Comparison of ENCODE assay signal across 11 cellular contexts in genomic region chr12:2244013-2244861, GRCh38.
DNase-seq lines count a peak whose midpoint lies in the region; ATAC-seq and TF ChIP-seq lines count a peak whose summit lies in the region.
"Had no signal": no experiment of that assay in that cellular context is flagged by ENCODE, and none has a peak within 500 bp of the region (broad histone marks: within the 10 kb centered on the region; RNA-seq: fewer than 3 reads in every experiment).

No MANE protein-coding gene starts in this region.

- DNase-seq in cardiac muscle cell (ENCODE audit: low read depth in 1 of 2, low spot score in 1 of 2) (peak; percentile 76 to 84), Right ventricle myocardium inferior (ENCODE audit: missing footprints) (no peak), astrocyte of the spinal cord (ENCODE audit: low read depth, low spot score) (peak; percentile 99), kidney epithelial cell (ENCODE audit: low read depth) (peak; percentile 86), aorta (peak; percentile 71 to 88), left lobe of liver (ENCODE audit: low spot score) (no peak)
- no peak for DNase-seq in activated CD4-positive, alpha-beta T cell treated with anti-CD3 and anti-CD28 coated beads for 48 hours
- DNase-seq: BE2C, colonic mucosa, thyroid gland had no signal

- WGBS in aorta, 2 donors = 13 to 14% methylated on average over 8 of the region's 8 CpGs

- H3K36me3 ChIP-seq in cardiac muscle cell (no peaks in the 10 kb centered on the region), kidney epithelial cell (ENCODE audit: control insufficient read depth, insufficient read depth, low read length) (no peaks in the 10 kb centered on the region), aorta (ENCODE audit: control insufficient read depth in 1 of 2, insufficient read depth in 2 of 2, low read length in 1 of 2) (no peaks in the 10 kb centered on the region)
- H3K36me3 ChIP-seq: BE2C, colonic mucosa, thyroid gland had no signal

- intact Hi-C loops in Right ventricle myocardium inferior (cut with DNase I) (no loop called here), aorta (cut with DNase I) (no loop called here)

- H3K27me3 ChIP-seq in cardiac muscle cell (no peaks in the 10 kb centered on the region), kidney epithelial cell (ENCODE audit: control insufficient read depth, insufficient read depth, low read length) (peaks cover 3% of the 10 kb centered on the region), aorta (ENCODE audit: control insufficient read depth in 1 of 2, insufficient read depth in 2 of 2, low read length in 1 of 2) (no peaks in the 10 kb centered on the region)
- H3K27me3 ChIP-seq: colonic mucosa, thyroid gland had no signal

- H3K4me3 ChIP-seq in cardiac muscle cell (no peak overlapping the region), astrocyte of the spinal cord (ENCODE audit: low read depth, low read length) (no peak overlapping the region), kidney epithelial cell (ENCODE audit: low read depth, low read length) (no peak overlapping the region), aorta (ENCODE audit: low read length in 2 of 2) (no peak overlapping the region)
- H3K4me3 ChIP-seq: colonic mucosa, thyroid gland had no signal

- in situ Hi-C loops in astrocyte of the spinal cord (cut with HindIII; ENCODE audit: low sequenced_read_pairs) = no loop called here

- H3K9me3 ChIP-seq in cardiac muscle cell (ENCODE audit: low read depth) (no peaks in the 10 kb centered on the region), aorta (ENCODE audit: control insufficient read depth, low read length) (no peaks in the 10 kb centered on the region)
- H3K9me3 ChIP-seq: BE2C, colonic mucosa, thyroid gland had no signal

- TF ChIP-seq CTCF in cardiac muscle cell (IDR thresholded peaks at IDR 0.05; ENCODE audit: low read depth, low read length) = no peak
- no peak for TF ChIP-seq CTCF in astrocyte of the spinal cord (IDR thresholded peaks at IDR 0.05; ENCODE audit: low read depth, low read length)
- no peak for TF ChIP-seq CTCF in kidney epithelial cell (IDR thresholded peaks at IDR 0.05; ENCODE audit: insufficient read depth, low read length, poor library complexity, severe bottlenecking)

- H3K27ac ChIP-seq in cardiac muscle cell = peak overlapping the region; percentile 89
- H3K27ac ChIP-seq in aorta (ENCODE audit: low read depth in 1 of 2, low read length in 2 of 2) = peak overlapping the region in 1 of 2 donors; percentile 11
- H3K27ac ChIP-seq: colonic mucosa, thyroid gland had no signal

- ATAC-seq in Right ventricle myocardium inferior = no peak
- ATAC-seq in aorta (ENCODE audit: low FRiP score) = peak; percentile 61
- no peak for ATAC-seq in left lobe of liver
- ATAC-seq in GM18867 (IDR thresholded peaks at IDR 0.05; ENCODE audit: unreplicated experiment) = no peak

- H3K4me1 ChIP-seq in cardiac muscle cell (ENCODE audit: low read depth) = peaks cover 51% of the 10 kb centered on the region
- H3K4me1 ChIP-seq in aorta (ENCODE audit: control insufficient read depth in 1 of 2, insufficient read depth in 2 of 2, low read length in 2 of 2) = no peaks in the 10 kb centered on the region
- H3K4me1 ChIP-seq: BE2C, colonic mucosa had no signal

Comparison
In these comparisons a context has a peak if more than half of its experiments do, and no peak if none do; other contexts are left out.
1. DNase-seq: peak in cardiac muscle cell (2 of 2), astrocyte of the spinal cord (single experiment), kidney epithelial cell (single experiment) and aorta (2 of 2); none in Right ventricle myocardium inferior (single experiment), left lobe of liver (single experiment) and activated CD4-positive, alpha-beta T cell treated with anti-CD3 and anti-CD28 coated beads for 48 hours (single experiment).